In genomic region chr2:240925191-240925575, GRCh38 we compare ENCODE assay signal across 1 cellular context.
TF ChIP-seq lines count a peak whose summit lies in the region.

No MANE protein-coding gene starts in this region.

TF ChIP-seq in HCT116, 20 proteins besides CTCF, POLR2A, EP300 and RAD21 (continued from another document):
- TF ChIP-seq, protein P1, sequence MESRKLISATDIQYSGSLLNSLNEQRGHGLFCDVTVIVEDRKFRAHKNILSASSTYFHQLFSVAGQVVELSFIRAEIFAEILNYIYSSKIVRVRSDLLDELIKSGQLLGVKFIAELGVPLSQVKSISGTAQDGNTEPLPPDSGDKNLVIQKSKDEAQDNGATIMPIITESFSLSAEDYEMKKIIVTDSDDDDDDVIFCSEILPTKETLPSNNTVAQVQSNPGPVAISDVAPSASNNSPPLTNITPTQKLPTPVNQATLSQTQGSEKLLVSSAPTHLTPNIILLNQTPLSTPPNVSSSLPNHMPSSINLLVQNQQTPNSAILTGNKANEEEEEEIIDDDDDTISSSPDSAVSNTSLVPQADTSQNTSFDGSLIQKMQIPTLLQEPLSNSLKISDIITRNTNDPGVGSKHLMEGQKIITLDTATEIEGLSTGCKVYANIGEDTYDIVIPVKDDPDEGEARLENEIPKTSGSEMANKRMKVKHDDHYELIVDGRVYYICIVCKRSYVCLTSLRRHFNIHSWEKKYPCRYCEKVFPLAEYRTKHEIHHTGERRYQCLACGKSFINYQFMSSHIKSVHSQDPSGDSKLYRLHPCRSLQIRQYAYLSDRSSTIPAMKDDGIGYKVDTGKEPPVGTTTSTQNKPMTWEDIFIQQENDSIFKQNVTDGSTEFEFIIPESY (IDR thresholded peaks at IDR 0.05; ENCODE audit: extremely low read depth, insufficient replicate concordance, low read length): no peak
- TF ChIP-seq CBX3 (IDR thresholded peaks at IDR 0.05; ENCODE audit: low read depth) (no peak), POLR2AphosphoS5 (IDR thresholded peaks at IDR 0.05; ENCODE audit: low read depth, low read length) (no peak)
